Comparison of ENCODE assay signal across 12 cellular contexts in genomic region chr15:50241684-50242450, GRCh38. TPM values are rescaled to one million over a fixed set of nuclear protein-coding genes. Genes with fewer than 3 reads are reported as not detected.
DNase-seq lines count a peak whose midpoint lies in the region; ATAC-seq, FAIRE-seq and TF ChIP-seq lines count a peak whose summit lies in the region.
"Had no signal": no experiment of that assay in that cellular context is flagged by ENCODE, and none has a peak within 500 bp of the region (broad histone marks: within the 10 kb centered on the region; RNA-seq: fewer than 3 reads in every experiment).

No MANE protein-coding gene starts in this region.

- POLR2A ChIA-PET in HepG2 (lab: Yijun Ruan, JAX): interaction anchor here (1.2 kb wide), 1 partner anchor 9 kb away, joined by 3 read pairs; no protein-coding TSS in a partner anchor

- no peak overlapping the region for H3K4me2 ChIP-seq in HepG2 (ENCODE audit: low read depth, low read length)

- peak; percentile 69 for DNase-seq in EH (ENCODE audit: low read depth)
- peak; percentile 7 for DNase-seq in HK-2 (ENCODE audit: unreplicated experiment)
- no peak for DNase-seq in activated T-helper 1 cell treated with anti-CD3 and anti-CD28 coated beads, Interleukin-12 subunit alpha, Interleukin-12 subunit beta, Interleukin-2, Interleukin-4 antibody, amounts not matched to agents 30 ng/mL and 10 ng/mL and 1 ng/mL, durations not matched to agents 14 hours and 24 hours and 36 hours (ENCODE audit: low spot score)
- DNase-seq in HepG2 (ENCODE audit: low spot score): no peak
- no peak for DNase-seq in gastrocnemius medialis
- DNase-seq in DMS79 (lab: John Stamatoyannopoulos, UW): no peak
- DNase-seq in C1 segment of cervical spinal cord (lab: John Stamatoyannopoulos, UW): no peak
- DNase-seq: MM.1S; naive thymus-derived CD8-positive, alpha-beta T cell; NCI-H446 treated with DMSO at 0.1 percent for 48 hours; stimulated activated CD8-positive, alpha-beta memory T cell treated with anti-CD3 and anti-CD28 coated beads, Interleukin-4, amount 100 ng/mL, for 48 hours had no signal

- H3K27ac ChIP-seq in HepG2 (ENCODE audit: extremely low read length, insufficient read depth, low read length) (no peak overlapping the region), gastrocnemius medialis (no peak overlapping the region)

- H3K36me3 ChIP-seq in HepG2 (replicated peaks in 1 of 2; ENCODE audit: control insufficient read depth in 1 of 2, insufficient read depth in 2 of 2, low read length in 2 of 2): no peaks in the 10 kb centered on the region
- no peaks in the 10 kb centered on the region for H3K36me3 ChIP-seq in gastrocnemius medialis

- intact Hi-C loops in activated T-helper 1 cell treated with anti-CD3 and anti-CD28 coated beads, Interleukin-12 subunit alpha, Interleukin-12 subunit beta, Interleukin-2, Interleukin-4 antibody, amounts not matched to agents 30 ng/mL and 10 ng/mL and 1 ng/mL, durations not matched to agents 14 hours and 24 hours and 36 hours (cut with micrococcal nuclease): loop anchor here (5.0 kb wide), 1 partner anchor 35 kb away; no protein-coding TSS in a partner anchor
- intact Hi-C loops in HepG2 (cut with micrococcal nuclease; ENCODE audit: unreplicated experiment) (no loop called here), gastrocnemius medialis (cut with DNase I; ENCODE audit: low total_unique reads) (no loop called here)

- no peak overlapping the region for H3K9ac ChIP-seq in HepG2 (ENCODE audit: insufficient read depth, low read depth, low read length)

- no peak for TF ChIP-seq RAD21 in HepG2 (CRISPR knock-in tag; IDR thresholded peaks at IDR 0.05)

- no peak for FAIRE-seq in HepG2 (lab: Jason Lieb, UNC)
- FAIRE-seq: GM12891 had no signal

- H3K4me1 ChIP-seq in HepG2 (ENCODE audit: insufficient read depth, low read length) (peaks cover 60% of the 10 kb centered on the region), gastrocnemius medialis (no peaks in the 10 kb centered on the region)

- peaks cover 18% of the 10 kb centered on the region for H3K36me3 Mint-ChIP-seq in activated T-helper 1 cell treated with anti-CD3 and anti-CD28 coated beads, Interleukin-12 subunit alpha, Interleukin-12 subunit beta, Interleukin-2, Interleukin-4 antibody, amounts not matched to agents 30 ng/mL and 10 ng/mL and 1 ng/mL, durations not matched to agents 14 hours and 24 hours and 36 hours (ENCODE audit: low read depth)
- H3K36me3 Mint-ChIP-seq: naive thymus-derived CD8-positive, alpha-beta T cell had no signal

- peaks cover 43% of the 10 kb centered on the region for H3K4me1 Mint-ChIP-seq in activated T-helper 1 cell treated with anti-CD3 and anti-CD28 coated beads, Interleukin-12 subunit alpha, Interleukin-12 subunit beta, Interleukin-2, Interleukin-4 antibody, amounts not matched to agents 30 ng/mL and 10 ng/mL and 1 ng/mL, durations not matched to agents 14 hours and 24 hours and 36 hours (ENCODE audit: low read depth)

- TF ChIP-seq POLR2A in HepG2 (IDR thresholded peaks at IDR 0.05; ENCODE audit: insufficient read depth in 1 of 2, low read depth in 2 of 2, low read length in 2 of 2): no peak
- TF ChIP-seq POLR2A in gastrocnemius medialis (IDR thresholded peaks at IDR 0.05): no peak

- BruUV-seq in HepG2 (replicated peaks; lab: Mats Ljungman, UMichigan): no TSS peak

- H2AFZ ChIP-seq in HepG2 (ENCODE audit: low read length): no peak overlapping the region

- TF ChIP-seq CTCF in HepG2 (CRISPR knock-in tag; IDR thresholded peaks at IDR 0.05) (no peak), gastrocnemius medialis (IDR thresholded peaks at IDR 0.05 in 4 of 5, conservative IDR thresholded peaks at IDR 0.05 in 1 of 5) (no peak)

- peak; percentile 68 for ATAC-seq in HepG2
- ATAC-seq in gastrocnemius medialis: no peak
- ATAC-seq: naive thymus-derived CD8-positive, alpha-beta T cell had no signal

- no peaks in the 10 kb centered on the region for H4K20me1 ChIP-seq in HepG2 (ENCODE audit: insufficient read depth, low read length)

- peak overlapping the region; percentile 78 for H3K27ac Mint-ChIP-seq in activated T-helper 1 cell treated with anti-CD3 and anti-CD28 coated beads, Interleukin-12 subunit alpha, Interleukin-12 subunit beta, Interleukin-2, Interleukin-4 antibody, amounts not matched to agents 30 ng/mL and 10 ng/mL and 1 ng/mL, durations not matched to agents 14 hours and 24 hours and 36 hours
- H3K27ac Mint-ChIP-seq: naive thymus-derived CD8-positive, alpha-beta T cell had no signal

- H3K4me3 ChIP-seq in HepG2 (replicated peaks in 1 of 3; ENCODE audit: insufficient read depth in 1 of 3, low read depth in 2 of 3, low read length in 3 of 3) (no peak overlapping the region), gastrocnemius medialis (no peak overlapping the region)

- H3K27me3 ChIP-seq in HepG2 (ENCODE audit: control insufficient read depth in 1 of 2, insufficient read depth in 2 of 2, low read length in 2 of 2): no peaks in the 10 kb centered on the region
- no peaks in the 10 kb centered on the region for H3K27me3 ChIP-seq in gastrocnemius medialis

- H3K9me3 ChIP-seq in HepG2 (ENCODE audit: low read length) (no peaks in the 10 kb centered on the region), gastrocnemius medialis (no peaks in the 10 kb centered on the region)

- 75% methylated on average over 5 of the region's 5 CpGs for WGBS in HepG2 (ENCODE audit: low lambda C conversion rate)

- CTCF ChIA-PET in HepG2 (lab: Yijun Ruan, JAX; ENCODE audit: low intra/inter-chr PET ratio, low total read pairs): no interaction called here

- no peaks in the 10 kb centered on the region for H3K79me2 ChIP-seq in HepG2 (ENCODE audit: insufficient read depth, low read length)

- no peaks in the 10 kb centered on the region for H3K9me3 Mint-ChIP-seq in activated T-helper 1 cell treated with anti-CD3 and anti-CD28 coated beads, Interleukin-12 subunit alpha, Interleukin-12 subunit beta, Interleukin-2, Interleukin-4 antibody, amounts not matched to agents 30 ng/mL and 10 ng/mL and 1 ng/mL, durations not matched to agents 14 hours and 24 hours and 36 hours
- H3K9me3 Mint-ChIP-seq: naive thymus-derived CD8-positive, alpha-beta T cell had no signal

- no peaks in the 10 kb centered on the region for H3K27me3 Mint-ChIP-seq in activated T-helper 1 cell treated with anti-CD3 and anti-CD28 coated beads, Interleukin-12 subunit alpha, Interleukin-12 subunit beta, Interleukin-2, Interleukin-4 antibody, amounts not matched to agents 30 ng/mL and 10 ng/mL and 1 ng/mL, durations not matched to agents 14 hours and 24 hours and 36 hours (ENCODE audit: insufficient read depth)
- H3K27me3 Mint-ChIP-seq: naive thymus-derived CD8-positive, alpha-beta T cell had no signal

- TF ChIP-seq EP300 in HepG2 (IDR thresholded peaks at IDR 0.05; ENCODE audit: low read depth in 2 of 2, low read length in 2 of 2) (no peak), HepG2 (CRISPR knock-in tag; IDR thresholded peaks at IDR 0.05; ENCODE audit: borderline replicate concordance) (no peak)

- H3K4me3 Mint-ChIP-seq in activated T-helper 1 cell treated with anti-CD3 and anti-CD28 coated beads, Interleukin-12 subunit alpha, Interleukin-12 subunit beta, Interleukin-2, Interleukin-4 antibody, amounts not matched to agents 30 ng/mL and 10 ng/mL and 1 ng/mL, durations not matched to agents 14 hours and 24 hours and 36 hours: no peak overlapping the region
- H3K4me3 Mint-ChIP-seq: naive thymus-derived CD8-positive, alpha-beta T cell had no signal

- in situ Hi-C loops in HepG2 (cut with HindIII; ENCODE audit: extremely low pct_ligation_motif_present, low pct_unique_long_range_greater_than_20kb) (no loop called here), gastrocnemius medialis (cut with MboI; ENCODE audit: low sequenced_read_pairs in 4 of 4) (no loop called here)

RNA-seq across cellular contexts. Expression of gene HDC, which starts 23.7 kb away (rescaled TPM):
- total RNA-seq in activated T-helper 1 cell treated with anti-CD3 and anti-CD28 coated beads, Interleukin-12 subunit alpha, Interleukin-12 subunit beta, Interleukin-2, Interleukin-4 antibody, amounts not matched to agents 30 ng/mL and 10 ng/mL and 1 ng/mL, durations not matched to agents 14 hours and 24 hours and 36 hours: 2.1 and 2.4 TPM in 2 replicates
- total RNA-seq in HepG2 (2016; rRNA removed; fragmentation: Illumina TruSeq; extraction: Trizol): not detected in 2 replicates
- not detected in 2 replicates for total RNA-seq in HepG2 (2016; cell fraction: cytosol; rRNA removed; fragmentation: Illumina TruSeq; extraction: Trizol; ENCODE audit: low read depth)
- not detected in 2 replicates for total RNA-seq in HepG2 (2016; cell fraction: insoluble cytoplasmic fraction; rRNA removed; fragmentation: Illumina TruSeq; extraction: Trizol)
- not detected in 2 replicates for total RNA-seq in HepG2 (2016; cell fraction: membrane; rRNA removed; fragmentation: Illumina TruSeq; extraction: Trizol)
- not detected in 2 replicates for total RNA-seq in HepG2 (2016; cell fraction: nucleus; rRNA removed; fragmentation: Illumina TruSeq; extraction: Trizol)
- not detected in 2 replicates for polyA plus RNA-seq in HepG2 (2011; rRNA removed)
- not detected in 2 replicates for polyA plus RNA-seq in HepG2 (2011; cell fraction: cytosol; rRNA removed)
- 0.19 TPM in 1 of 2 replicates, not detected in the other for polyA plus RNA-seq in HepG2 (2011; cell fraction: nucleus; rRNA removed)
- polyA plus RNA-seq in HepG2 (2012): not detected in 2 replicates
- polyA plus RNA-seq in HepG2 (2016; cell fraction: cytosol; fragmentation: Illumina TruSeq; extraction: Trizol; ENCODE audit: low read depth): not detected in 2 replicates
- not detected in 2 replicates for polyA plus RNA-seq in HepG2 (2016; cell fraction: insoluble cytoplasmic fraction; fragmentation: Illumina TruSeq; extraction: Trizol; ENCODE audit: low read depth)
- not detected in 2 replicates for polyA plus RNA-seq in HepG2 (2016; cell fraction: membrane; fragmentation: Illumina TruSeq; extraction: Trizol; ENCODE audit: low read depth)
- not detected in 2 replicates for polyA plus RNA-seq in HepG2 (2016; cell fraction: nucleus; fragmentation: Illumina TruSeq; extraction: Trizol; ENCODE audit: insufficient read depth, low read depth)
- polyA minus RNA-seq in HepG2 (2011; rRNA and poly(A)+ RNA removed; ENCODE audit: low replicate concordance): 1.1 TPM in 1 of 2 replicates, not detected in the other
- polyA minus RNA-seq in HepG2 (2011; cell fraction: cytosol; rRNA and poly(A)+ RNA removed): not detected in 2 replicates
- polyA minus RNA-seq in HepG2 (2011; cell fraction: nucleus; rRNA and poly(A)+ RNA removed): not detected in 2 replicates
- under 1 TPM in 2 of 4 donors, not detected in 2; 0.09 to 0.20 TPM for total RNA-seq in gastrocnemius medialis
- total RNA-seq: naive thymus-derived CD8-positive, alpha-beta T cell had no signal
- polyA plus RNA-seq: naive thymus-derived CD8-positive, alpha-beta T cell had no signal

RNA-seq across cellular contexts. Expression of gene SLC27A2, which starts 59.9 kb away (rescaled TPM):
- 78.0 and 78.7 TPM in 2 replicates for total RNA-seq in activated T-helper 1 cell treated with anti-CD3 and anti-CD28 coated beads, Interleukin-12 subunit alpha, Interleukin-12 subunit beta, Interleukin-2, Interleukin-4 antibody, amounts not matched to agents 30 ng/mL and 10 ng/mL and 1 ng/mL, durations not matched to agents 14 hours and 24 hours and 36 hours
- total RNA-seq in HepG2 (2016; rRNA removed; fragmentation: Illumina TruSeq; extraction: Trizol) (12.3 and 23.4 TPM in 2 replicates), gastrocnemius medialis (under 1 TPM in 3 of 4 donors, not detected in 1; 0.29 to 0.69 (median 0.46) TPM)
- 3.2 TPM in 2 replicates for total RNA-seq in HepG2 (2016; cell fraction: cytosol; rRNA removed; fragmentation: Illumina TruSeq; extraction: Trizol; ENCODE audit: low read depth)
- 12.5 and 24.4 TPM in 2 replicates for total RNA-seq in HepG2 (2016; cell fraction: insoluble cytoplasmic fraction; rRNA removed; fragmentation: Illumina TruSeq; extraction: Trizol)
- 5.0 and 6.4 TPM in 2 replicates for total RNA-seq in HepG2 (2016; cell fraction: membrane; rRNA removed; fragmentation: Illumina TruSeq; extraction: Trizol)
- 19.3 and 23.5 TPM in 2 replicates for total RNA-seq in HepG2 (2016; cell fraction: nucleus; rRNA removed; fragmentation: Illumina TruSeq; extraction: Trizol)
- 14.6 and 16.0 TPM in 2 replicates for polyA plus RNA-seq in HepG2 (2011; rRNA removed)
- 10.0 and 13.4 TPM in 2 replicates for polyA plus RNA-seq in HepG2 (2011; cell fraction: cytosol; rRNA removed)
- 7.6 and 8.6 TPM in 2 replicates for polyA plus RNA-seq in HepG2 (2011; cell fraction: nucleus; rRNA removed)
- polyA plus RNA-seq in HepG2 (2012): 25.5 and 34.1 TPM in 2 replicates
- 2.2 and 2.8 TPM in 2 replicates for polyA plus RNA-seq in HepG2 (2016; cell fraction: cytosol; fragmentation: Illumina TruSeq; extraction: Trizol; ENCODE audit: low read depth)
- polyA plus RNA-seq in HepG2 (2016; cell fraction: insoluble cytoplasmic fraction; fragmentation: Illumina TruSeq; extraction: Trizol; ENCODE audit: low read depth): 10.7 and 11.3 TPM in 2 replicates
- 3.3 and 3.4 TPM in 2 replicates for polyA plus RNA-seq in HepG2 (2016; cell fraction: membrane; fragmentation: Illumina TruSeq; extraction: Trizol; ENCODE audit: low read depth)
- 24.6 and 25.7 TPM in 2 replicates for polyA plus RNA-seq in HepG2 (2016; cell fraction: nucleus; fragmentation: Illumina TruSeq; extraction: Trizol; ENCODE audit: insufficient read depth, low read depth)
- polyA minus RNA-seq in HepG2 (2011; rRNA and poly(A)+ RNA removed; ENCODE audit: low replicate concordance): 33.1 and 391 TPM in 2 replicates
- polyA minus RNA-seq in HepG2 (2011; cell fraction: cytosol; rRNA and poly(A)+ RNA removed): 18.9 and 21.0 TPM in 2 replicates
- 14.8 and 15.7 TPM in 2 replicates for polyA minus RNA-seq in HepG2 (2011; cell fraction: nucleus; rRNA and poly(A)+ RNA removed)

Comparison
In these comparisons a context has a peak if more than half of its experiments do, and no peak if none do; other contexts are left out.
1. DNase-seq: peak in EH (single experiment) and HK-2 (single experiment); none in activated T-helper 1 cell treated with anti-CD3 and anti-CD28 coated beads, Interleukin-12 subunit alpha, Interleukin-12 subunit beta, Interleukin-2, Interleukin-4 antibody, amounts not matched to agents 30 ng/mL and 10 ng/mL and 1 ng/mL, durations not matched to agents 14 hours and 24 hours and 36 hours (single experiment), HepG2 (single experiment), gastrocnemius medialis (0 of 2), DMS79 (single experiment) and C1 segment of cervical spinal cord (0 of 14).